21 cellular contexts compared by ENCODE assay signal in the genomic region with DNA sequence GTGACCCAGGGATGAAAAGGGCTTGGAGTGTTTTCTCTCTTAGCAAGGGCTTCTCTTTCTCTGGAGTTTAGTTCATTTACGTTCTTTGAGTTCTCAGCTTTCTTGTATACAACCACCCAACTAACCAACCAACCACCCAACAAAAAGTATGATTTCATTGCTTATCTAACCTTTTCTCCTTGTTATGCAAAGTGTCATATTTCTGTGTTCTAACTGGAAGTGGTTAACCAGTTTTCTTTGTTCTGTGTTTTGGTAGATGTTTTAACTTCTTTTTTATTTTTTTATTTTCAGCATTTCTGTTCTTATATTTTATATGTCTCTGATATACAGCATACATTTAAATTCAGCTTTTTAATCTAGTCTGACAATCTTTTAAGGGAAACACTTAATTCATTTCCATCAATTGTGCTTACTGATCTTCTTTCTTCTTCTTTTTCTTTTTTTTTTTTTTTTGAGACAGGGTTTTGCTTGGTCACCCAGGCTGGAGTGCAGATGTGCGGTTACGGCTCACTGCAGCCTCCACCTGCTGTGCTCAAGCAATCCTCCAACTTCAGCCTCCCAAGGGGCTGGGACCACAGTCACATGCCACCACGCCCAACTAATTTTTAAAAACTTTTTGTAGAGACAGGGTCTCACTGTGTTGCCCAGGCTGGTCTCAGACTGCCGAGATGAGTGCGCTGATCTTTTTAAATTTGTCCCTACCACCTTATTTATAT. TPM values are rescaled to one million over a fixed set of nuclear protein-coding genes. Genes with fewer than 3 reads are reported as not detected.
DNase-seq lines count a peak whose midpoint lies in the region; ATAC-seq and TF ChIP-seq lines count a peak whose summit lies in the region.
"Had no signal": no experiment of that assay in that cellular context is flagged by ENCODE, and none has a peak within 500 bp of the region (broad histone marks: within the 10 kb centered on the region; RNA-seq: fewer than 3 reads in every experiment).

No MANE protein-coding gene starts in this region.

- H3K27me3 Mint-ChIP-seq in CD8-positive, alpha-beta memory T cell, result peaks cover 0 to 1% of the 10 kb centered on the region in 2 donors
- no peaks in the 10 kb centered on the region for H3K27me3 Mint-ChIP-seq in activated T-helper 1 cell treated with anti-CD3 and anti-CD28 coated beads, Interleukin-12 subunit alpha, Interleukin-12 subunit beta, Interleukin-2, Interleukin-4 antibody, amounts not matched to agents 30 ng/mL and 10 ng/mL and 1 ng/mL, durations not matched to agents 14 hours and 24 hours and 36 hours (ENCODE audit: insufficient read depth)
- no peaks in the 10 kb centered on the region for H3K27me3 Mint-ChIP-seq in naive B cell
- H3K27me3 Mint-ChIP-seq: dendritic cell treated with granulocyte-macrophage colony-stimulating factor and Interleukin-4, amounts not matched to agents 40 ng/mL and 50 ng/mL, for 4 days had no signal

- peak overlapping the region in 7 of 8 donors; percentile 38 to 91 (median 84) for H3K27ac Mint-ChIP-seq in CD8-positive, alpha-beta memory T cell
- H3K27ac Mint-ChIP-seq in activated T-helper 1 cell treated with anti-CD3 and anti-CD28 coated beads, Interleukin-12 subunit alpha, Interleukin-12 subunit beta, Interleukin-2, Interleukin-4 antibody, amounts not matched to agents 30 ng/mL and 10 ng/mL and 1 ng/mL, durations not matched to agents 14 hours and 24 hours and 36 hours, result peak overlapping the region; percentile 18
- peak overlapping the region in 4 of 6 donors; percentile 8 to 18 (median 16) for H3K27ac Mint-ChIP-seq in naive B cell
- H3K27ac Mint-ChIP-seq: dendritic cell treated with granulocyte-macrophage colony-stimulating factor and Interleukin-4, amounts not matched to agents 40 ng/mL and 50 ng/mL, for 4 days had no signal

- H3K4me3 ChIP-seq in CD8-positive, alpha-beta memory T cell (ENCODE audit: low read length), result no peak overlapping the region
- H3K4me3 ChIP-seq in HEK293 (ENCODE audit: low read depth, low read length), result no peak overlapping the region
- H3K4me3 ChIP-seq: psoas muscle had no signal

- peak; percentile 54 to 68 for ATAC-seq in naive B cell (ENCODE audit: low read depth in 2 of 2)
- no peak for ATAC-seq in GM19395 (IDR thresholded peaks at IDR 0.05; ENCODE audit: unreplicated experiment)
- no peak for ATAC-seq in Right ventricle myocardium superior (ENCODE audit: poor library complexity)
- ATAC-seq: activated T-cell treated with anti-CD3 and anti-CD28 coated beads, Interleukin-2, amount 50 U/mL, for 4 hours; esophagus mucosa; left colon; Panc1; psoas muscle had no signal

- H3K4me3 Mint-ChIP-seq in CD8-positive, alpha-beta memory T cell, result peak overlapping the region; percentile 7 to 67 (median 48)
- peak overlapping the region; percentile 1 for H3K4me3 Mint-ChIP-seq in activated T-helper 1 cell treated with anti-CD3 and anti-CD28 coated beads, Interleukin-12 subunit alpha, Interleukin-12 subunit beta, Interleukin-2, Interleukin-4 antibody, amounts not matched to agents 30 ng/mL and 10 ng/mL and 1 ng/mL, durations not matched to agents 14 hours and 24 hours and 36 hours
- H3K4me3 Mint-ChIP-seq in naive B cell, result peak overlapping the region in 4 of 8 donors; percentile 5 to 70 (median 15)
- H3K4me3 Mint-ChIP-seq: activated T-cell treated with anti-CD3 and anti-CD28 coated beads, Interleukin-2, amount 50 U/mL, for 4 hours; CD14-positive monocyte; dendritic cell treated with granulocyte-macrophage colony-stimulating factor and Interleukin-4, amounts not matched to agents 40 ng/mL and 50 ng/mL, for 4 days had no signal

- H3K36me3 ChIP-seq in CD8-positive, alpha-beta memory T cell (ENCODE audit: insufficient read depth, low read length), result no peaks in the 10 kb centered on the region
- H3K36me3 ChIP-seq in HEK293 (ENCODE audit: control insufficient read depth in 2 of 2, insufficient read depth in 1 of 2, low read length in 2 of 2), result no peaks in the 10 kb centered on the region

- H3K36me3 Mint-ChIP-seq in CD8-positive, alpha-beta memory T cell, result peaks cover 4 to 12% (median 5%) of the 10 kb centered on the region in 3 donors
- H3K36me3 Mint-ChIP-seq in activated T-helper 1 cell treated with anti-CD3 and anti-CD28 coated beads, Interleukin-12 subunit alpha, Interleukin-12 subunit beta, Interleukin-2, Interleukin-4 antibody, amounts not matched to agents 30 ng/mL and 10 ng/mL and 1 ng/mL, durations not matched to agents 14 hours and 24 hours and 36 hours (ENCODE audit: low read depth), result peaks cover 16% of the 10 kb centered on the region
- H3K36me3 Mint-ChIP-seq in naive B cell, result peaks cover 18% of the 10 kb centered on the region in 2 donors

- peaks cover 2 to 8% (median 5%) of the 10 kb centered on the region in 5 donors for H3K9me3 Mint-ChIP-seq in CD8-positive, alpha-beta memory T cell
- H3K9me3 Mint-ChIP-seq in activated T-helper 1 cell treated with anti-CD3 and anti-CD28 coated beads, Interleukin-12 subunit alpha, Interleukin-12 subunit beta, Interleukin-2, Interleukin-4 antibody, amounts not matched to agents 30 ng/mL and 10 ng/mL and 1 ng/mL, durations not matched to agents 14 hours and 24 hours and 36 hours, result peaks cover 17% of the 10 kb centered on the region
- H3K9me3 Mint-ChIP-seq in naive B cell, result peaks cover 0 to 21% (median 9%) of the 10 kb centered on the region in 7 donors
- H3K9me3 Mint-ChIP-seq: dendritic cell treated with granulocyte-macrophage colony-stimulating factor and Interleukin-4, amounts not matched to agents 40 ng/mL and 50 ng/mL, for 4 days had no signal

- H3K27me3 ChIP-seq in CD8-positive, alpha-beta memory T cell (ENCODE audit: insufficient read depth, low read length, poor library complexity, severe bottlenecking), result no peaks in the 10 kb centered on the region

- no peak overlapping the region for H3K27ac ChIP-seq in CD8-positive, alpha-beta memory T cell (ENCODE audit: low read depth, low read length)
- no peak overlapping the region for H3K27ac ChIP-seq in HEK293 (ENCODE audit: extremely low read depth, low read depth, low read length)
- H3K27ac ChIP-seq: psoas muscle had no signal

- CTCF ChIA-PET in CD8-positive, alpha-beta memory T cell (lab: Charles Lee), result no interaction called here
- CTCF ChIA-PET in HEK293 (lab: Yijun Ruan, JAX), result interaction anchor here (0.6 kb wide), 1 partner anchor 66 kb away, joined by 3 read pairs; no protein-coding TSS in a partner anchor

- TF ChIP-seq CTCF in HEK293 (tag by site-specific recombination; IDR thresholded peaks at IDR 0.05), result no peak

- POLR2A ChIA-PET in CD8-positive, alpha-beta memory T cell (lab: Charles Lee), result no interaction called here
- POLR2A ChIA-PET in HEK293 (lab: Yijun Ruan, JAX), result interaction anchor here (0.7 kb wide), 1 partner anchor 23 kb away, joined by 3 read pairs; no protein-coding TSS in a partner anchor

- H3K4me1 ChIP-seq in CD8-positive, alpha-beta memory T cell (ENCODE audit: insufficient read depth, low read length), result peaks cover 28% of the 10 kb centered on the region
- H3K4me1 ChIP-seq in HEK293 (ENCODE audit: control insufficient read depth, insufficient read depth, low read length), result no peaks in the 10 kb centered on the region
- H3K4me1 ChIP-seq: psoas muscle had no signal

- no peaks in the 10 kb centered on the region for H3K9me3 ChIP-seq in CD8-positive, alpha-beta memory T cell (ENCODE audit: low read length)
- peaks cover 2% of the 10 kb centered on the region; the same call in 1 of the 2 replicates for H3K9me3 ChIP-seq in HEK293 (ENCODE audit: control insufficient read depth, insufficient read depth, low read depth, low read length)

- intact Hi-C loops in activated T-helper 1 cell treated with anti-CD3 and anti-CD28 coated beads, Interleukin-12 subunit alpha, Interleukin-12 subunit beta, Interleukin-2, Interleukin-4 antibody, amounts not matched to agents 30 ng/mL and 10 ng/mL and 1 ng/mL, durations not matched to agents 14 hours and 24 hours and 36 hours (cut with micrococcal nuclease), result loop anchor here (2.0 kb wide), 1 partner anchor 13 kb away; no protein-coding TSS in a partner anchor
- intact Hi-C loops in Right ventricle myocardium superior (cut with DNase I), result no loop called here

- DNase-seq in CD8-positive, alpha-beta memory T cell, result peak in 2 of 5 donors; percentile 52 to 61
- DNase-seq in activated T-helper 1 cell treated with anti-CD3 and anti-CD28 coated beads, Interleukin-12 subunit alpha, Interleukin-12 subunit beta, Interleukin-2, Interleukin-4 antibody, amounts not matched to agents 30 ng/mL and 10 ng/mL and 1 ng/mL, durations not matched to agents 14 hours and 24 hours and 36 hours (ENCODE audit: low spot score), result no peak
- DNase-seq in naive B cell, result no peak
- no peak for DNase-seq in kidney tubule cell (ENCODE audit: low spot score)
- DNase-seq in Right ventricle myocardium superior, result no peak
- DNase-seq: activated CD4-positive, alpha-beta T cell treated with anti-CD3 and anti-CD28 coated beads for 1 hour; activated T-cell treated with anti-CD3 and anti-CD28 coated beads, Interleukin-2, amount 50 U/mL, for 4 hours; anterior cingulate cortex; hypothalamus; left colon; NCI-H187; NCI-H526; psoas muscle; stimulated activated CD4-positive, alpha-beta T cell treated with anti-CD3 and anti-CD28 coated beads, Interleukin-12 subunit alpha, Interleukin-12 subunit beta, amount 100 ng/mL, for 4 hours; SW 1271 had no signal

- H3K4me1 Mint-ChIP-seq in CD8-positive, alpha-beta memory T cell, result peaks cover 49 to 67% (median 64%) of the 10 kb centered on the region in 3 donors
- H3K4me1 Mint-ChIP-seq in activated T-helper 1 cell treated with anti-CD3 and anti-CD28 coated beads, Interleukin-12 subunit alpha, Interleukin-12 subunit beta, Interleukin-2, Interleukin-4 antibody, amounts not matched to agents 30 ng/mL and 10 ng/mL and 1 ng/mL, durations not matched to agents 14 hours and 24 hours and 36 hours (ENCODE audit: low read depth), result peaks cover 34% of the 10 kb centered on the region
- peaks cover 31 to 52% (median 50%) of the 10 kb centered on the region in 3 donors for H3K4me1 Mint-ChIP-seq in naive B cell

TF ChIP-seq in HEK293, 187 proteins besides CTCF, POLR2A, EP300 and RAD21 (continues in another document):
- TF ChIP-seq GLIS1 (tag by site-specific recombination; IDR thresholded peaks at IDR 0.05), result no peak
- no peak for TF ChIP-seq ZNF76 (tag by site-specific recombination; IDR thresholded peaks at IDR 0.05; ENCODE audit: borderline replicate concordance, low read depth)

RNA-seq across cellular contexts. Expression of a gene that starts 29.6 kb away (rescaled TPM):
- total RNA-seq in CD8-positive, alpha-beta memory T cell, result 10 to 100 TPM; 12.0 to 12.8 TPM
- polyA plus RNA-seq in CD8-positive, alpha-beta memory T cell, result 1.7 TPM
- total RNA-seq in activated T-helper 1 cell treated with anti-CD3 and anti-CD28 coated beads, Interleukin-12 subunit alpha, Interleukin-12 subunit beta, Interleukin-2, Interleukin-4 antibody, amounts not matched to agents 30 ng/mL and 10 ng/mL and 1 ng/mL, durations not matched to agents 14 hours and 24 hours and 36 hours, result 13.6 and 15.5 TPM in 2 replicates
- 1 to 10 TPM; 1.3 to 6.9 (median 2.0) TPM for polyA plus RNA-seq in naive B cell (ENCODE audit: low read depth in 6 of 6)
- total RNA-seq in Right ventricle myocardium superior, result 20.2 TPM

Comparison
In these comparisons a context has a peak if more than half of its experiments do, and no peak if none do; other contexts are left out.
1. H3K27ac Mint-ChIP-seq: peak in every context shown above with its lines; median percentile 84 in CD8-positive, alpha-beta memory T cell; 18 in activated T-helper 1 cell treated with anti-CD3 and anti-CD28 coated beads, Interleukin-12 subunit alpha, Interleukin-12 subunit beta, Interleukin-2, Interleukin-4 antibody, amounts not matched to agents 30 ng/mL and 10 ng/mL and 1 ng/mL, durations not matched to agents 14 hours and 24 hours and 36 hours; 16 in naive B cell.
2. ATAC-seq: peak in naive B cell (2 of 2); none in GM19395 (single experiment) and Right ventricle myocardium superior (single experiment).